Comparison of ENCODE assay signal across 1 cellular context in the genomic region with DNA sequence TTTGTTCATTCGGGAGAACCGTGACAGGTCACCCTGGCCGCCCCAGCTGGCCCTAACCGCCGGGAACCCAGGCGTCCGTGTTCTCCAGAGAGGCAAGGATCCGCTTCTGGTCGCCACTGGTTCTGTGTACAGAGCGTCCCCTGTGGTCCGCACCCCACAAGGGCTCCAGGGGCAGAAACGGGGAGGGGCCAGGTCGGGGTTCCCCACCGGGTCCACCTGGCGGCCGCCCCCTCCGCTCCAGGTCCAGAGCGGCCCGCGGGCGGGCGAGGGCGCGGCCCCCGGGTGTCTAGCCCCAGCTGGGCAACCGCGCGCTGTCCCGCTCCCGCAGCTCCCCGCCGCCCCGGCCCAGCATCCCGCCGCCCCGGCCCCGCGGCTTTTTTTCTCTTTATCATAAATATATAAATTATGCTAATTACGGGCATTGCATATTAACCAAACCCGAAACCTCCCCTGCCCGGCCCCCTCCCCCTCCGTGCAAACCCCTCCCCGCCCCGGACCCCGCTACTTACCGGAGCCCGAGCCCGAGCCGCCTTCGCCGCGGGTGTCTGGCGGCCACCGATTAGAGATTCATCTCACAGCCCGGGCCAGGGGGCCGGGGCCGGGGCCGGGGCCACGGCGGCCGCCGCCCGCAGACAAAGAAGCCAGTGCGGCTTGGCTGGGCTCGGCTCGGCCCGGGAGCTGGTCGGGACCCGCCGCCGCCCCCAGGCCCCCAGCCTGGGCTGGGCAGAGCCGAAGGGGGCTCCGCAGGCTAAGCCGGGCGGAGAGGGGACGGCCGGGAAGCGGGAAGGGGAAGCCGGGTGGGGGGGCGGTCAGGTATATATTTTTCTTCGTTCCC.
TF ChIP-seq lines count a peak whose summit lies in the region.

No MANE protein-coding gene starts in this region.

TF ChIP-seq in H1, 55 proteins besides CTCF, POLR2A, EP300 and RAD21:
- TF ChIP-seq CEBPB (IDR thresholded peaks at IDR 0.05; ENCODE audit: low read depth, low read length) (no peak), SP1 (IDR thresholded peaks at IDR 0.05; ENCODE audit: low read depth, low read length) (no peak), KDM4A (IDR thresholded peaks at IDR 0.05; ENCODE audit: low read depth, low read length, severe bottlenecking) (peak; percentile 55), TAF1 (IDR thresholded peaks at IDR 0.05; ENCODE audit: low read depth, low read length) (peak; percentile 46; the same call in 1 of the 2 replicates), PHF8 (conservative IDR thresholded peaks at IDR 0.05; ENCODE audit: low read depth, low read length) (peak; percentile 37), BCL11A (IDR thresholded peaks at IDR 0.05; ENCODE audit: low read depth in 2 of 2, low read length in 2 of 2) (no peak), KDM1A (IDR thresholded peaks at IDR 0.05; ENCODE audit: borderline replicate concordance, low read length) (no peak), CHD2 (IDR thresholded peaks at IDR 0.05; ENCODE audit: low read length) (no peak), TEAD4 (IDR thresholded peaks at IDR 0.05; ENCODE audit: low read depth, low read length) (no peak), CHD1 (IDR thresholded peaks at IDR 0.05; ENCODE audit: low read depth, low read length) (no peak), NRF1 (IDR thresholded peaks at IDR 0.05; ENCODE audit: low read depth, low read length) (no peak), SIRT6 (IDR thresholded peaks at IDR 0.05; ENCODE audit: low read length) (no peak), SIX5 (IDR thresholded peaks at IDR 0.05; ENCODE audit: low read depth, low read length) (no peak), GTF2F1 (IDR thresholded peaks at IDR 0.05; ENCODE audit: borderline replicate concordance, low read depth, low read length) (no peak), FOSL1 (IDR thresholded peaks at IDR 0.05; ENCODE audit: insufficient read depth, low read depth, low read length) (no peak), SP2 (IDR thresholded peaks at IDR 0.05; ENCODE audit: low read length) (no peak), SAP30 (IDR thresholded peaks at IDR 0.05; ENCODE audit: insufficient read depth, insufficient replicate concordance, low read length) (no peak), TAF7 (optimal IDR thresholded peaks at IDR 0.05; ENCODE audit: borderline replicate concordance, low read depth, low read length) (no peak), HDAC2 (IDR thresholded peaks at IDR 0.05; ENCODE audit: borderline replicate concordance in 1 of 2, low read depth in 2 of 2, low read length in 2 of 2) (no peak), EZH2 (IDR thresholded peaks at IDR 0.05; ENCODE audit: low read depth, low read length, severe bottlenecking) (no peak), CTBP2 (IDR thresholded peaks at IDR 0.05; ENCODE audit: borderline replicate concordance, insufficient read depth, insufficient read length, low read length) (no peak), RFX5 (IDR thresholded peaks at IDR 0.05; ENCODE audit: borderline replicate concordance, low read depth, low read length) (no peak), CBX5 (IDR thresholded peaks at IDR 0.05; ENCODE audit: low read depth, low read length) (no peak), RXRA (IDR thresholded peaks at IDR 0.05; ENCODE audit: insufficient read depth, low read depth, low read length) (no peak), SRF (IDR thresholded peaks at IDR 0.05; ENCODE audit: low read depth, low read length) (no peak), CREB1 (IDR thresholded peaks at IDR 0.05) (no peak), SUZ12 (IDR thresholded peaks at IDR 0.05; ENCODE audit: low read length) (no peak), HDAC6 (IDR thresholded peaks at IDR 0.05; ENCODE audit: low read depth, low read length) (no peak), GABPA (IDR thresholded peaks at IDR 0.05; ENCODE audit: borderline replicate concordance, insufficient read depth, low read length) (no peak), POLR2AphosphoS5 (IDR thresholded peaks at IDR 0.05; ENCODE audit: low read depth, low read length) (no peak), EGR1 (IDR thresholded peaks at IDR 0.05; ENCODE audit: borderline replicate concordance, low read depth, low read length) (no peak), RBBP5 (IDR thresholded peaks at IDR 0.05; ENCODE audit: borderline replicate concordance, low read depth, low read length) (peak; percentile 69; the same call in 1 of the 2 replicates), NANOG (IDR thresholded peaks at IDR 0.05; ENCODE audit: insufficient read depth, low read depth, low read length, poor library complexity, severe bottlenecking) (no peak), TBP (IDR thresholded peaks at IDR 0.05; ENCODE audit: low read depth, low read length) (peak; percentile 24; the same call in 1 of the 2 replicates), YY1 (IDR thresholded peaks at IDR 0.05; ENCODE audit: low read depth, low read length) (no peak), KDM5A (IDR thresholded peaks at IDR 0.05; ENCODE audit: low read length) (no peak), RNF2 (IDR thresholded peaks at IDR 0.05; ENCODE audit: borderline replicate concordance, low read depth, low read length, missing control alignments, poor library complexity, severe bottlenecking) (no peak), ZNF274 (IDR thresholded peaks at IDR 0.05; ENCODE audit: borderline replicate concordance, extremely low read depth, low read length) (no peak), SP4 (IDR thresholded peaks at IDR 0.05; ENCODE audit: low read length) (no peak), BACH1 (IDR thresholded peaks at IDR 0.05; ENCODE audit: low read length) (no peak), JUND (IDR thresholded peaks at IDR 0.05; ENCODE audit: low read length) (no peak), BRCA1 (IDR thresholded peaks at IDR 0.05; ENCODE audit: low read depth, low read length) (no peak), MAFK (IDR thresholded peaks at IDR 0.05; ENCODE audit: low read depth, low read length) (no peak), SIN3A (conservative IDR thresholded peaks at IDR 0.05 in 1 of 2, IDR thresholded peaks at IDR 0.05 in 1 of 2; ENCODE audit: low read depth in 1 of 2, low read length in 2 of 2) (0 out of 4 replicates have a peak, but pooled peaks have one; percentile 16 to 31), ASH2L (IDR thresholded peaks at IDR 0.05; ENCODE audit: low read length) (no peak)
- TF ChIP-seq, protein P1, sequence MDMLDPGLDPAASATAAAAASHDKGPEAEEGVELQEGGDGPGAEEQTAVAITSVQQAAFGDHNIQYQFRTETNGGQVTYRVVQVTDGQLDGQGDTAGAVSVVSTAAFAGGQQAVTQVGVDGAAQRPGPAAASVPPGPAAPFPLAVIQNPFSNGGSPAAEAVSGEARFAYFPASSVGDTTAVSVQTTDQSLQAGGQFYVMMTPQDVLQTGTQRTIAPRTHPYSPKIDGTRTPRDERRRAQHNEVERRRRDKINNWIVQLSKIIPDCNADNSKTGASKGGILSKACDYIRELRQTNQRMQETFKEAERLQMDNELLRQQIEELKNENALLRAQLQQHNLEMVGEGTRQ (IDR thresholded peaks at IDR 0.05; ENCODE audit: low read length) = no peak
- TF ChIP-seq, protein P2, sequence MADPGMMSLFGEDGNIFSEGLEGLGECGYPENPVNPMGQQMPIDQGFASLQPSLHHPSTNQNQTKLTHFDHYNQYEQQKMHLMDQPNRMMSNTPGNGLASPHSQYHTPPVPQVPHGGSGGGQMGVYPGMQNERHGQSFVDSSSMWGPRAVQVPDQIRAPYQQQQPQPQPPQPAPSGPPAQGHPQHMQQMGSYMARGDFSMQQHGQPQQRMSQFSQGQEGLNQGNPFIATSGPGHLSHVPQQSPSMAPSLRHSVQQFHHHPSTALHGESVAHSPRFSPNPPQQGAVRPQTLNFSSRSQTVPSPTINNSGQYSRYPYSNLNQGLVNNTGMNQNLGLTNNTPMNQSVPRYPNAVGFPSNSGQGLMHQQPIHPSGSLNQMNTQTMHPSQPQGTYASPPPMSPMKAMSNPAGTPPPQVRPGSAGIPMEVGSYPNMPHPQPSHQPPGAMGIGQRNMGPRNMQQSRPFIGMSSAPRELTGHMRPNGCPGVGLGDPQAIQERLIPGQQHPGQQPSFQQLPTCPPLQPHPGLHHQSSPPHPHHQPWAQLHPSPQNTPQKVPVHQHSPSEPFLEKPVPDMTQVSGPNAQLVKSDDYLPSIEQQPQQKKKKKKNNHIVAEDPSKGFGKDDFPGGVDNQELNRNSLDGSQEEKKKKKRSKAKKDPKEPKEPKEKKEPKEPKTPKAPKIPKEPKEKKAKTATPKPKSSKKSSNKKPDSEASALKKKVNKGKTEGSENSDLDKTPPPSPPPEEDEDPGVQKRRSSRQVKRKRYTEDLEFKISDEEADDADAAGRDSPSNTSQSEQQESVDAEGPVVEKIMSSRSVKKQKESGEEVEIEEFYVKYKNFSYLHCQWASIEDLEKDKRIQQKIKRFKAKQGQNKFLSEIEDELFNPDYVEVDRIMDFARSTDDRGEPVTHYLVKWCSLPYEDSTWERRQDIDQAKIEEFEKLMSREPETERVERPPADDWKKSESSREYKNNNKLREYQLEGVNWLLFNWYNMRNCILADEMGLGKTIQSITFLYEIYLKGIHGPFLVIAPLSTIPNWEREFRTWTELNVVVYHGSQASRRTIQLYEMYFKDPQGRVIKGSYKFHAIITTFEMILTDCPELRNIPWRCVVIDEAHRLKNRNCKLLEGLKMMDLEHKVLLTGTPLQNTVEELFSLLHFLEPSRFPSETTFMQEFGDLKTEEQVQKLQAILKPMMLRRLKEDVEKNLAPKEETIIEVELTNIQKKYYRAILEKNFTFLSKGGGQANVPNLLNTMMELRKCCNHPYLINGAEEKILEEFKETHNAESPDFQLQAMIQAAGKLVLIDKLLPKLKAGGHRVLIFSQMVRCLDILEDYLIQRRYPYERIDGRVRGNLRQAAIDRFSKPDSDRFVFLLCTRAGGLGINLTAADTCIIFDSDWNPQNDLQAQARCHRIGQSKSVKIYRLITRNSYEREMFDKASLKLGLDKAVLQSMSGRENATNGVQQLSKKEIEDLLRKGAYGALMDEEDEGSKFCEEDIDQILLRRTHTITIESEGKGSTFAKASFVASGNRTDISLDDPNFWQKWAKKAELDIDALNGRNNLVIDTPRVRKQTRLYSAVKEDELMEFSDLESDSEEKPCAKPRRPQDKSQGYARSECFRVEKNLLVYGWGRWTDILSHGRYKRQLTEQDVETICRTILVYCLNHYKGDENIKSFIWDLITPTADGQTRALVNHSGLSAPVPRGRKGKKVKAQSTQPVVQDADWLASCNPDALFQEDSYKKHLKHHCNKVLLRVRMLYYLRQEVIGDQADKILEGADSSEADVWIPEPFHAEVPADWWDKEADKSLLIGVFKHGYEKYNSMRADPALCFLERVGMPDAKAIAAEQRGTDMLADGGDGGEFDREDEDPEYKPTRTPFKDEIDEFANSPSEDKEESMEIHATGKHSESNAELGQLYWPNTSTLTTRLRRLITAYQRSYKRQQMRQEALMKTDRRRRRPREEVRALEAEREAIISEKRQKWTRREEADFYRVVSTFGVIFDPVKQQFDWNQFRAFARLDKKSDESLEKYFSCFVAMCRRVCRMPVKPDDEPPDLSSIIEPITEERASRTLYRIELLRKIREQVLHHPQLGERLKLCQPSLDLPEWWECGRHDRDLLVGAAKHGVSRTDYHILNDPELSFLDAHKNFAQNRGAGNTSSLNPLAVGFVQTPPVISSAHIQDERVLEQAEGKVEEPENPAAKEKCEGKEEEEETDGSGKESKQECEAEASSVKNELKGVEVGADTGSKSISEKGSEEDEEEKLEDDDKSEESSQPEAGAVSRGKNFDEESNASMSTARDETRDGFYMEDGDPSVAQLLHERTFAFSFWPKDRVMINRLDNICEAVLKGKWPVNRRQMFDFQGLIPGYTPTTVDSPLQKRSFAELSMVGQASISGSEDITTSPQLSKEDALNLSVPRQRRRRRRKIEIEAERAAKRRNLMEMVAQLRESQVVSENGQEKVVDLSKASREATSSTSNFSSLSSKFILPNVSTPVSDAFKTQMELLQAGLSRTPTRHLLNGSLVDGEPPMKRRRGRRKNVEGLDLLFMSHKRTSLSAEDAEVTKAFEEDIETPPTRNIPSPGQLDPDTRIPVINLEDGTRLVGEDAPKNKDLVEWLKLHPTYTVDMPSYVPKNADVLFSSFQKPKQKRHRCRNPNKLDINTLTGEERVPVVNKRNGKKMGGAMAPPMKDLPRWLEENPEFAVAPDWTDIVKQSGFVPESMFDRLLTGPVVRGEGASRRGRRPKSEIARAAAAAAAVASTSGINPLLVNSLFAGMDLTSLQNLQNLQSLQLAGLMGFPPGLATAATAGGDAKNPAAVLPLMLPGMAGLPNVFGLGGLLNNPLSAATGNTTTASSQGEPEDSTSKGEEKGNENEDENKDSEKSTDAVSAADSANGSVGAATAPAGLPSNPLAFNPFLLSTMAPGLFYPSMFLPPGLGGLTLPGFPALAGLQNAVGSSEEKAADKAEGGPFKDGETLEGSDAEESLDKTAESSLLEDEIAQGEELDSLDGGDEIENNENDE (IDR thresholded peaks at IDR 0.05; ENCODE audit: insufficient replicate concordance, low read length) = no peak
- TF ChIP-seq, protein P3, sequence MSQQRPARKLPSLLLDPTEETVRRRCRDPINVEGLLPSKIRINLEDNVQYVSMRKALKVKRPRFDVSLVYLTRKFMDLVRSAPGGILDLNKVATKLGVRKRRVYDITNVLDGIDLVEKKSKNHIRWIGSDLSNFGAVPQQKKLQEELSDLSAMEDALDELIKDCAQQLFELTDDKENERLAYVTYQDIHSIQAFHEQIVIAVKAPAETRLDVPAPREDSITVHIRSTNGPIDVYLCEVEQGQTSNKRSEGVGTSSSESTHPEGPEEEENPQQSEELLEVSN (IDR thresholded peaks at IDR 0.05) = no peak
- TF ChIP-seq, protein P4, sequence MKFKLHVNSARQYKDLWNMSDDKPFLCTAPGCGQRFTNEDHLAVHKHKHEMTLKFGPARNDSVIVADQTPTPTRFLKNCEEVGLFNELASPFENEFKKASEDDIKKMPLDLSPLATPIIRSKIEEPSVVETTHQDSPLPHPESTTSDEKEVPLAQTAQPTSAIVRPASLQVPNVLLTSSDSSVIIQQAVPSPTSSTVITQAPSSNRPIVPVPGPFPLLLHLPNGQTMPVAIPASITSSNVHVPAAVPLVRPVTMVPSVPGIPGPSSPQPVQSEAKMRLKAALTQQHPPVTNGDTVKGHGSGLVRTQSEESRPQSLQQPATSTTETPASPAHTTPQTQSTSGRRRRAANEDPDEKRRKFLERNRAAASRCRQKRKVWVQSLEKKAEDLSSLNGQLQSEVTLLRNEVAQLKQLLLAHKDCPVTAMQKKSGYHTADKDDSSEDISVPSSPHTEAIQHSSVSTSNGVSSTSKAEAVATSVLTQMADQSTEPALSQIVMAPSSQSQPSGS (IDR thresholded peaks at IDR 0.05; ENCODE audit: low read length) = no peak
- TF ChIP-seq, protein P5, sequence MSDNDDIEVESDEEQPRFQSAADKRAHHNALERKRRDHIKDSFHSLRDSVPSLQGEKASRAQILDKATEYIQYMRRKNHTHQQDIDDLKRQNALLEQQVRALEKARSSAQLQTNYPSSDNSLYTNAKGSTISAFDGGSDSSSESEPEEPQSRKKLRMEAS (IDR thresholded peaks at IDR 0.05) = no peak
